ENCODE assay signal across 8 cellular contexts in the genomic region with DNA sequence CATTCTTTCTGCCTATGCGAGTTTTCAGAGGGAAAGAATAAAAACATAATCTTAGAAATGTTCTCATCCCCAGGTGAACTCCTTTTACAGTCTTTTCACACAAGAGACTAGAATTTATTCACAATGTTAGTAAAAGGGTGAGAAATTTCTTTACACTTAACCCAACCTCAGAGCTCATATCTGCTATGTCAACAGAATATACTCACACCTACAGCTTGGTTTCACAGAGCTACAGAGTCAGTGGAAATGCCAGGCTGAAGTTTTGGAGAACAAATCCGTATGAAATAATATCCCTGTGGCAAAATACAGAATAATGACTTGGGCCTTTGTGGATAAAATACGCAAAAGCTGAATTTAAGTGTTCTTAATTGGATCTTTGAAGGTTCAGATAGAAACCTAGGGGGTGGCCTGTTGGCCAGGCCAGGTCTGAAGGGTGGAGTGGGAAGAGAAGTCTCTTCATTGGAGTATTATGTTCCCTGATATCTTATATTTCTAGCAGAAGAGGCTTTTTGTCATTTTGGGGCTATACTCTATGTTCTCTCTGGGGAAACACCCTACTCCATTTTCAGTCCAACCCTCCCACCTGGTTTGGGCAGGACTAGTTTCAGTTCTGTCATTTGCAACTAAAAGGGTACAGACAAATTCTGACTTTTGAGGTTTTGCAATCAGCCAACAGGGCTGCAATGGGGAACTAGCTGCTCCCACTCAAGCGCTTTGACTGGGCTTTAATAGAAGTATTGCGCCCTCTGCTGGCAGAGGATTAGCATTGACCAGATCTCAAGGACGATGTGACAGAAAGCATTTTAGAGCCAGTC. TPM values are rescaled to one million over a fixed set of nuclear protein-coding genes. Genes with fewer than 3 reads are reported as not detected.
DNase-seq lines count a peak whose midpoint lies in the region; ATAC-seq and TF ChIP-seq lines count a peak whose summit lies in the region.

No MANE protein-coding gene starts in this region.

- no peaks in the 10 kb centered on the region for H3K27me3 ChIP-seq in aorta (ENCODE audit: control insufficient read depth in 1 of 2, insufficient read depth in 2 of 2, low read length in 1 of 2)

- no peak overlapping the region for H3K4me3 Mint-ChIP-seq in activated naive CD4-positive, alpha-beta T cell treated with anti-CD3 and anti-CD28 coated beads, Interleukin-2, amount 50 U/mL, for 24 hours

- ATAC-seq in HG02763 (IDR thresholded peaks at IDR 0.05; ENCODE audit: unreplicated experiment): peak; percentile 98
- ATAC-seq in SK-N-SH treated with all-trans-retinoic acid at 6 μM for 48 hours: peak; percentile 99
- ATAC-seq in Right ventricle myocardium inferior: peak; percentile 93
- peak; percentile 95 for ATAC-seq in aorta (ENCODE audit: low FRiP score)

- H3K27ac ChIP-seq in aorta (ENCODE audit: low read depth in 1 of 2, low read length in 2 of 2): peak overlapping the region in 1 of 2 donors; percentile 28

- H3K9me3 ChIP-seq in aorta (ENCODE audit: control insufficient read depth, low read length): no peaks in the 10 kb centered on the region

- intact Hi-C loops in Right ventricle myocardium inferior (cut with DNase I): loop anchor here (2.0 to 5.0 kb wide), 4 partner anchors 79 to 319 kb away; a partner anchor contains a TSS
- intact Hi-C loops in aorta (cut with DNase I): loop anchor here (2.0 to 5.0 kb wide), 3 partner anchors 79 to 319 kb away; no protein-coding TSS in a partner anchor

- peaks cover 0 to 3% of the 10 kb centered on the region in 2 donors for H3K4me1 ChIP-seq in aorta (ENCODE audit: control insufficient read depth in 1 of 2, insufficient read depth in 2 of 2, low read length in 2 of 2)

- no peaks in the 10 kb centered on the region for H3K36me3 Mint-ChIP-seq in activated naive CD4-positive, alpha-beta T cell treated with anti-CD3 and anti-CD28 coated beads, Interleukin-2, amount 50 U/mL, for 24 hours

- H3K9me3 Mint-ChIP-seq in activated naive CD4-positive, alpha-beta T cell treated with anti-CD3 and anti-CD28 coated beads, Interleukin-2, amount 50 U/mL, for 24 hours: no peaks in the 10 kb centered on the region

- H3K4me1 Mint-ChIP-seq in activated naive CD4-positive, alpha-beta T cell treated with anti-CD3 and anti-CD28 coated beads, Interleukin-2, amount 50 U/mL, for 24 hours: peaks cover 12% of the 10 kb centered on the region

- H3K27ac Mint-ChIP-seq in activated naive CD4-positive, alpha-beta T cell treated with anti-CD3 and anti-CD28 coated beads, Interleukin-2, amount 50 U/mL, for 24 hours: peak overlapping the region; percentile 38

- H3K36me3 ChIP-seq in aorta (ENCODE audit: control insufficient read depth in 1 of 2, insufficient read depth in 2 of 2, low read length in 1 of 2): no peaks in the 10 kb centered on the region

- peak; percentile 79 for DNase-seq in NCI-H128 (lab: John Stamatoyannopoulos, UW; ENCODE audit: unreplicated experiment)
- DNase-seq in Right ventricle myocardium inferior (ENCODE audit: missing footprints): peak; percentile 83
- peak; percentile 50 for DNase-seq in pulmonary artery endothelial cell (ENCODE audit: low read depth, low spot score)
- DNase-seq in aorta: peak; percentile 87

- 20 to 22% methylated on average over 6 of the region's 6 CpGs for WGBS in aorta, 2 donors

- peak; percentile 65 for TF ChIP-seq CTCF in GM12874 (IDR thresholded peaks at IDR 0.05; ENCODE audit: insufficient read depth, low read depth, low read length)

- no peak overlapping the region for H3K4me3 ChIP-seq in aorta (ENCODE audit: low read length in 2 of 2)

- no peaks in the 10 kb centered on the region for H3K27me3 Mint-ChIP-seq in activated naive CD4-positive, alpha-beta T cell treated with anti-CD3 and anti-CD28 coated beads, Interleukin-2, amount 50 U/mL, for 24 hours

TF ChIP-seq in SK-N-SH treated with all-trans-retinoic acid at 6 μM for 48 hours, 23 proteins besides CTCF, POLR2A, EP300 and RAD21:
- TF ChIP-seq ARNTL (CRISPR knock-in tag; IDR thresholded peaks at IDR 0.05; ENCODE audit: borderline replicate concordance, low read depth): no peak
- no peak for TF ChIP-seq ZFP30 (CRISPR knock-in tag; IDR thresholded peaks at IDR 0.05)
- no peak for TF ChIP-seq TOX (CRISPR knock-in tag; IDR thresholded peaks at IDR 0.05; ENCODE audit: borderline replicate concordance)
- TF ChIP-seq, protein P1, sequence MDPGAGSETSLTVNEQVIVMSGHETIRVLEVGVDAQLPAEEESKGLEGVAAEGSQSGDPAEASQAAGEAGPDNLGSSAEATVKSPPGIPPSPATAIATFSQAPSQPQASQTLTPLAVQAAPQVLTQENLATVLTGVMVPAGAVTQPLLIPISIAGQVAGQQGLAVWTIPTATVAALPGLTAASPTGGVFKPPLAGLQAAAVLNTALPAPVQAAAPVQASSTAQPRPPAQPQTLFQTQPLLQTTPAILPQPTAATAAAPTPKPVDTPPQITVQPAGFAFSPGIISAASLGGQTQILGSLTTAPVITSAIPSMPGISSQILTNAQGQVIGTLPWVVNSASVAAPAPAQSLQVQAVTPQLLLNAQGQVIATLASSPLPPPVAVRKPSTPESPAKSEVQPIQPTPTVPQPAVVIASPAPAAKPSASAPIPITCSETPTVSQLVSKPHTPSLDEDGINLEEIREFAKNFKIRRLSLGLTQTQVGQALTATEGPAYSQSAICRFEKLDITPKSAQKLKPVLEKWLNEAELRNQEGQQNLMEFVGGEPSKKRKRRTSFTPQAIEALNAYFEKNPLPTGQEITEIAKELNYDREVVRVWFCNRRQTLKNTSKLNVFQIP (CRISPR knock-in tag; IDR thresholded peaks at IDR 0.05; ENCODE audit: borderline replicate concordance, low read depth): no peak
- no peak for TF ChIP-seq ZNF8 (CRISPR knock-in tag; IDR thresholded peaks at IDR 0.05)
- no peak for TF ChIP-seq TCF4 (CRISPR knock-in tag; IDR thresholded peaks at IDR 0.05; ENCODE audit: borderline replicate concordance)
- no peak for TF ChIP-seq OSR1 (CRISPR knock-in tag; IDR thresholded peaks at IDR 0.05)
- TF ChIP-seq ZNF70 (CRISPR knock-in tag; IDR thresholded peaks at IDR 0.05): no peak
- no peak for TF ChIP-seq ESRRG (CRISPR knock-in tag; IDR thresholded peaks at IDR 0.05)
- TF ChIP-seq, protein P2, sequence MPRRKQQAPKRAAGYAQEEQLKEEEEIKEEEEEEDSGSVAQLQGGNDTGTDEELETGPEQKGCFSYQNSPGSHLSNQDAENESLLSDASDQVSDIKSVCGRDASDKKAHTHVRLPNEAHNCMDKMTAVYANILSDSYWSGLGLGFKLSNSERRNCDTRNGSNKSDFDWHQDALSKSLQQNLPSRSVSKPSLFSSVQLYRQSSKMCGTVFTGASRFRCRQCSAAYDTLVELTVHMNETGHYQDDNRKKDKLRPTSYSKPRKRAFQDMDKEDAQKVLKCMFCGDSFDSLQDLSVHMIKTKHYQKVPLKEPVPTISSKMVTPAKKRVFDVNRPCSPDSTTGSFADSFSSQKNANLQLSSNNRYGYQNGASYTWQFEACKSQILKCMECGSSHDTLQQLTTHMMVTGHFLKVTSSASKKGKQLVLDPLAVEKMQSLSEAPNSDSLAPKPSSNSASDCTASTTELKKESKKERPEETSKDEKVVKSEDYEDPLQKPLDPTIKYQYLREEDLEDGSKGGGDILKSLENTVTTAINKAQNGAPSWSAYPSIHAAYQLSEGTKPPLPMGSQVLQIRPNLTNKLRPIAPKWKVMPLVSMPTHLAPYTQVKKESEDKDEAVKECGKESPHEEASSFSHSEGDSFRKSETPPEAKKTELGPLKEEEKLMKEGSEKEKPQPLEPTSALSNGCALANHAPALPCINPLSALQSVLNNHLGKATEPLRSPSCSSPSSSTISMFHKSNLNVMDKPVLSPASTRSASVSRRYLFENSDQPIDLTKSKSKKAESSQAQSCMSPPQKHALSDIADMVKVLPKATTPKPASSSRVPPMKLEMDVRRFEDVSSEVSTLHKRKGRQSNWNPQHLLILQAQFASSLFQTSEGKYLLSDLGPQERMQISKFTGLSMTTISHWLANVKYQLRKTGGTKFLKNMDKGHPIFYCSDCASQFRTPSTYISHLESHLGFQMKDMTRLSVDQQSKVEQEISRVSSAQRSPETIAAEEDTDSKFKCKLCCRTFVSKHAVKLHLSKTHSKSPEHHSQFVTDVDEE (CRISPR knock-in tag; IDR thresholded peaks at IDR 0.05): no peak; the same call in 1 of the 2 replicates

RNA-seq across cellular contexts. Expression of a gene that starts 25.7 kb away (rescaled TPM):
- total RNA-seq in Right ventricle myocardium inferior (1.1 TPM), pulmonary artery endothelial cell (0.20 and 0.39 TPM in 2 replicates), aorta (1 to 10 TPM; 1.0 to 1.5 TPM)
- 1 to 10 TPM in 1 of 2 donors, under 1 TPM in 1; 0.43 to 1.1 TPM for polyA plus RNA-seq in aorta

RNA-seq across cellular contexts. Expression of a gene that starts 26.0 kb away (rescaled TPM):
- total RNA-seq in Right ventricle myocardium inferior (3.8 TPM), pulmonary artery endothelial cell (4.2 and 4.8 TPM in 2 replicates), aorta (1 to 10 TPM; 7.9 to 8.7 TPM)
- polyA plus RNA-seq in aorta: 1 to 10 TPM; 1.3 TPM
